ENCODE assay signal across 1 cellular context in genomic region chr13:23654111-23655110, GRCh38.
TF ChIP-seq lines count a peak whose summit lies in the region.

No MANE protein-coding gene starts in this region.

TF ChIP-seq in HepG2, 621 proteins besides CTCF, POLR2A, EP300 and RAD21 (continued from another document):
- TF ChIP-seq GMEB1 (CRISPR knock-in tag; IDR thresholded peaks at IDR 0.05; ENCODE audit: borderline replicate concordance) = no peak
- no peak for TF ChIP-seq ZNF232 (CRISPR knock-in tag; IDR thresholded peaks at IDR 0.05; ENCODE audit: borderline replicate concordance)
- no peak for TF ChIP-seq ZNF407 (CRISPR knock-in tag; IDR thresholded peaks at IDR 0.05; ENCODE audit: not compliant biosample characterization)
- no peak for TF ChIP-seq PAF1 (CRISPR knock-in tag; IDR thresholded peaks at IDR 0.05)
- no peak for TF ChIP-seq ZNF260 (CRISPR knock-in tag; IDR thresholded peaks at IDR 0.05; ENCODE audit: borderline replicate concordance, low read depth)
- no peak for TF ChIP-seq EEA1 (CRISPR knock-in tag; IDR thresholded peaks at IDR 0.05; ENCODE audit: borderline replicate concordance)
- peak; percentile 77 for TF ChIP-seq PHF21A (CRISPR knock-in tag; IDR thresholded peaks at IDR 0.05)
- no peak for TF ChIP-seq NFAT5 (CRISPR knock-in tag; IDR thresholded peaks at IDR 0.05)
- TF ChIP-seq ZNF788 (CRISPR knock-in tag; IDR thresholded peaks at IDR 0.05; ENCODE audit: borderline replicate concordance) = no peak; the same call in 1 of the 2 replicates
- no peak for TF ChIP-seq GFI1 (CRISPR knock-in tag; IDR thresholded peaks at IDR 0.05; ENCODE audit: borderline replicate concordance)
- TF ChIP-seq NFIC (IDR thresholded peaks at IDR 0.05; ENCODE audit: low read length) = no peak
- TF ChIP-seq ZNF687 (CRISPR knock-in tag; IDR thresholded peaks at IDR 0.05) = peak; percentile 95
- TF ChIP-seq YEATS4 (CRISPR knock-in tag; IDR thresholded peaks at IDR 0.05; ENCODE audit: borderline replicate concordance) = 0 out of 2 replicates have a peak, but pooled peaks have one; percentile 14
- no peak for TF ChIP-seq ZBTB3 (CRISPR knock-in tag; IDR thresholded peaks at IDR 0.05; ENCODE audit: borderline replicate concordance, low read depth)
- TF ChIP-seq ATRX (CRISPR knock-in tag; IDR thresholded peaks at IDR 0.05; ENCODE audit: borderline replicate concordance) = no peak
- TF ChIP-seq ZBTB7B (CRISPR knock-in tag; IDR thresholded peaks at IDR 0.05) = peak; percentile 75; the same call in 1 of the 2 replicates
- peak; percentile 29; the same call in 1 of the 2 replicates for TF ChIP-seq NCOA2 (CRISPR knock-in tag; IDR thresholded peaks at IDR 0.05)
- no peak for TF ChIP-seq GATAD1 (CRISPR knock-in tag; IDR thresholded peaks at IDR 0.05)
- no peak for TF ChIP-seq ZBTB49 (CRISPR knock-in tag; IDR thresholded peaks at IDR 0.05; ENCODE audit: borderline replicate concordance)
- TF ChIP-seq IKZF1 (IDR thresholded peaks at IDR 0.05) = no peak
- TF ChIP-seq ESRRA (CRISPR knock-in tag; IDR thresholded peaks at IDR 0.05; ENCODE audit: low read depth) = 0 out of 2 replicates have a peak, but pooled peaks have one; percentile 71
- TF ChIP-seq KLF6 (CRISPR knock-in tag; IDR thresholded peaks at IDR 0.05) = no peak
- no peak for TF ChIP-seq MTF2 (CRISPR knock-in tag; IDR thresholded peaks at IDR 0.05; ENCODE audit: borderline replicate concordance)
- no peak for TF ChIP-seq PAX8 (CRISPR knock-in tag; IDR thresholded peaks at IDR 0.05; ENCODE audit: borderline replicate concordance)
- no peak for TF ChIP-seq ZMAT5 (CRISPR knock-in tag; IDR thresholded peaks at IDR 0.05; ENCODE audit: borderline replicate concordance, low read depth)
- 0 out of 2 replicates have a peak, but pooled peaks have one; percentile 26 for TF ChIP-seq ZGPAT (CRISPR knock-in tag; IDR thresholded peaks at IDR 0.05)
- TF ChIP-seq PITX1 (CRISPR knock-in tag; IDR thresholded peaks at IDR 0.05) = peak; percentile 71; the same call in 1 of the 2 replicates
- TF ChIP-seq ZNF121 (CRISPR knock-in tag; IDR thresholded peaks at IDR 0.05) = peak; percentile 26
- TF ChIP-seq CEBPB (IDR thresholded peaks at IDR 0.05; ENCODE audit: borderline replicate concordance, low read depth, low read length) = peak; percentile 80
- no peak for TF ChIP-seq JUN (CRISPR knock-in tag; IDR thresholded peaks at IDR 0.05)
- TF ChIP-seq ZNF782 (CRISPR knock-in tag; IDR thresholded peaks at IDR 0.05; ENCODE audit: borderline replicate concordance) = no peak
- TF ChIP-seq ZNF510 (CRISPR knock-in tag; IDR thresholded peaks at IDR 0.05; ENCODE audit: low read depth) = no peak
- 0 out of 2 replicates have a peak, but pooled peaks have one; percentile 17 for TF ChIP-seq ZNF12 (CRISPR knock-in tag; IDR thresholded peaks at IDR 0.05)
- TF ChIP-seq ZNF225 (CRISPR knock-in tag; IDR thresholded peaks at IDR 0.05) = no peak
